27 cellular contexts compared by ENCODE assay signal in genomic region chr12:85489194-85489593, GRCh38.
A peak's percentile ranks its signal among the peaks of the same experiment; 100 is the strongest.
DNase-seq lines count a peak whose midpoint lies in the region; ATAC-seq and TF ChIP-seq lines count a peak whose summit lies in the region.
"Had no signal": no experiment of that assay in that cellular context is flagged by ENCODE, and none has a peak within 500 bp of the region (broad histone marks: within the 10 kb centered on the region; RNA-seq: fewer than 3 reads in every experiment).

No MANE protein-coding gene starts in this region.

- H3K79me2 ChIP-seq in hepatocyte: no peaks in the 10 kb centered on the region

- no peaks in the 10 kb centered on the region for H3K9me3 ChIP-seq in hepatocyte (ENCODE audit: low read depth)
- H3K9me3 ChIP-seq in CD8-positive, alpha-beta memory T cell (ENCODE audit: low read length): no peaks in the 10 kb centered on the region
- H3K9me3 ChIP-seq: ascending aorta, upper lobe of left lung had no signal

- H3K27me3 ChIP-seq in hepatocyte: no peaks in the 10 kb centered on the region
- no peaks in the 10 kb centered on the region for H3K27me3 ChIP-seq in CD8-positive, alpha-beta memory T cell (ENCODE audit: insufficient read depth, low read length, poor library complexity, severe bottlenecking)
- H3K27me3 ChIP-seq: ascending aorta, upper lobe of left lung had no signal

- WGBS in hepatocyte (ENCODE audit: low lambda C conversion rate, missing lambda C conversion rate): 56% methylated on average over 1 of the region's 1 CpG

- POLR2A ChIA-PET in CD8-positive, alpha-beta memory T cell (lab: Charles Lee): no interaction called here

- H3K36me3 Mint-ChIP-seq in activated T-helper 17 cell treated with anti-CD3 and anti-CD28 coated beads, Interleukin-2, amount 50 U/mL, for 72 hours (ENCODE audit: low read depth): no peaks in the 10 kb centered on the region
- no peaks in the 10 kb centered on the region for H3K36me3 Mint-ChIP-seq in CD8-positive, alpha-beta memory T cell

- no peaks in the 10 kb centered on the region for H3K4me1 ChIP-seq in hepatocyte (ENCODE audit: insufficient read depth)
- H3K4me1 ChIP-seq in CD8-positive, alpha-beta memory T cell (ENCODE audit: insufficient read depth, low read length): no peaks in the 10 kb centered on the region
- H3K4me1 ChIP-seq: ascending aorta, upper lobe of left lung had no signal

- CTCF ChIA-PET in CD8-positive, alpha-beta memory T cell (lab: Charles Lee): no interaction called here

- H3K9me3 Mint-ChIP-seq in activated T-helper 17 cell treated with anti-CD3 and anti-CD28 coated beads, Interleukin-2, amount 50 U/mL, for 72 hours: peaks cover 9% of the 10 kb centered on the region
- peaks cover 0 to 26% (median 6%) of the 10 kb centered on the region in 5 donors for H3K9me3 Mint-ChIP-seq in CD8-positive, alpha-beta memory T cell

- no peak for TF ChIP-seq CTCF in hepatocyte (IDR thresholded peaks at IDR 0.05; ENCODE audit: poor library complexity)

- H3K36me3 ChIP-seq in hepatocyte (replicated peaks; ENCODE audit: insufficient read depth, low read depth): no peaks in the 10 kb centered on the region
- H3K36me3 ChIP-seq in CD8-positive, alpha-beta memory T cell (ENCODE audit: insufficient read depth, low read length): no peaks in the 10 kb centered on the region
- H3K36me3 ChIP-seq: ascending aorta, upper lobe of left lung had no signal

- no peak overlapping the region for H3K27ac Mint-ChIP-seq in activated T-helper 17 cell treated with anti-CD3 and anti-CD28 coated beads, Interleukin-2, amount 50 U/mL, for 72 hours
- no peak overlapping the region for H3K27ac Mint-ChIP-seq in CD8-positive, alpha-beta memory T cell
- H3K27ac Mint-ChIP-seq: nephron had no signal

- no peak overlapping the region for H3K4me3 Mint-ChIP-seq in activated T-helper 17 cell treated with anti-CD3 and anti-CD28 coated beads, Interleukin-2, amount 50 U/mL, for 72 hours
- no peak overlapping the region for H3K4me3 Mint-ChIP-seq in CD8-positive, alpha-beta memory T cell
- H3K4me3 Mint-ChIP-seq: nephron had no signal

- no peak overlapping the region for H3K27ac ChIP-seq in hepatocyte
- no peak overlapping the region for H3K27ac ChIP-seq in CD8-positive, alpha-beta memory T cell (ENCODE audit: low read depth, low read length)
- H3K27ac ChIP-seq: ascending aorta, coronary artery, epithelial cell of prostate, HL-60, SK-N-MC, upper lobe of left lung had no signal

- no peak overlapping the region for H3K4me3 ChIP-seq in hepatocyte
- H3K4me3 ChIP-seq in CD8-positive, alpha-beta memory T cell (ENCODE audit: low read length): no peak overlapping the region
- H3K4me3 ChIP-seq: ascending aorta, coronary artery, lung, SK-N-MC, upper lobe of left lung had no signal

- DNase-seq in DMS153 treated with DMSO at 0.1 percent for 48 hours (lab: John Stamatoyannopoulos, UW; ENCODE audit: unreplicated experiment) (peak; percentile 63), NCI-H1105 treated with DMSO at 0.1 percent for 48 hours (lab: John Stamatoyannopoulos, UW) (peak; percentile 68), NCI-H345 (lab: John Stamatoyannopoulos, UW) (peak; percentile 75), SHP77 (lab: John Stamatoyannopoulos, UW) (peak; percentile 33 to 36), hepatocyte (ENCODE audit: low spot score) (no peak), SIG-M5 treated with dmso at 0.1 percent for 504 hours (lab: John Stamatoyannopoulos, UW; ENCODE audit: unreplicated experiment) (no peak)
- DNase-seq in CD8-positive, alpha-beta memory T cell: no peak
- DNase-seq: activated CD4-positive, CD25-positive, alpha-beta regulatory T cell; activated T-cell treated with anti-CD3 and anti-CD28 coated beads, Interleukin-2, amount 50 U/mL, for 48 hours; caudate nucleus; DND-41; effector CD8-positive, alpha-beta T cell; GF-D8; hippocampal formation; NCI-H2107; NCI-H524 treated with DMSO at 0.1 percent for 48 hours; RPMI8226; stimulated activated naive CD4-positive, alpha-beta T cell; upper lobe of left lung had no signal

- no peaks in the 10 kb centered on the region for H3K4me1 Mint-ChIP-seq in activated T-helper 17 cell treated with anti-CD3 and anti-CD28 coated beads, Interleukin-2, amount 50 U/mL, for 72 hours
- no peaks in the 10 kb centered on the region for H3K4me1 Mint-ChIP-seq in CD8-positive, alpha-beta memory T cell
- H3K4me1 Mint-ChIP-seq: nephron had no signal

- no peaks in the 10 kb centered on the region for H3K27me3 Mint-ChIP-seq in activated T-helper 17 cell treated with anti-CD3 and anti-CD28 coated beads, Interleukin-2, amount 50 U/mL, for 72 hours
- H3K27me3 Mint-ChIP-seq in CD8-positive, alpha-beta memory T cell: no peaks in the 10 kb centered on the region

- H3K4me2 ChIP-seq in hepatocyte: no peak overlapping the region

- no peaks in the 10 kb centered on the region for H3K9me2 ChIP-seq in hepatocyte (replicated peaks; ENCODE audit: insufficient read depth)

- H4K20me1 ChIP-seq in hepatocyte (ENCODE audit: insufficient read depth, poor library complexity, severe bottlenecking): no peaks in the 10 kb centered on the region

- no peak overlapping the region for H2AFZ ChIP-seq in hepatocyte

- no peak for ATAC-seq in activated T-helper 17 cell treated with anti-CD3 and anti-CD28 coated beads, Interleukin-2, amount 50 U/mL, for 72 hours (replicated peaks)

Comparison
In these comparisons a context has a peak if more than half of its experiments do, and no peak if none do; other contexts are left out.
1. DNase-seq: peak in DMS153 treated with DMSO at 0.1 percent for 48 hours (single experiment), NCI-H1105 treated with DMSO at 0.1 percent for 48 hours (single experiment), NCI-H345 (single experiment) and SHP77 (2 of 2); none in hepatocyte (single experiment), CD8-positive, alpha-beta memory T cell (0 of 5) and SIG-M5 treated with dmso at 0.1 percent for 504 hours (single experiment).